1 cellular context compared by ENCODE assay signal in the genomic region with DNA sequence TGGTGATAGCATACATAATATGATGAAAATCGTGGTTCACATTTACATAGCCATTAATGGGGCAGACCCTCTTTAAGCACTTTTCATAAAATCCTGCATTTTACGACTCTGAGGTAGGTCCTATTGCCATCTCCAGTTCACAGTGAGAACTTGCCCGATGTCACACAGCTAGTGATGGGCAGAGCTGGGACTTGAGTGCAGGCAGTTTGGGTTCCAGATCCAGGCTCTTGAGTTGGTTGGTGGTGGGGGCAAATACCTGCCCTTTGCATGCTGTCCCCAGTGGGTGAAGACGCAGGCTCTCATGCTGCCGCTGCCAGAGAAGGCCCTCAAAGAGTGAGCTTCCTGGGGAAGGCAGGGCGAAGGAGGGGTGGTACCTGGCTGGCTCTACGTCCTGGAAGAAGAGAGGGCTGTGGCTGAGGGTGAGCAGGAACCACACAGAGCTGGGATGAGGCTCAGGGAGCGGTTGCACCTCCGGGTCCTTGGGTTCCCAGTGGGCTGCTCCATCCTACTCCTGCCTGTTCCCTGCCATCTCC.
TF ChIP-seq lines count a peak whose summit lies in the region.

No MANE protein-coding gene starts in this region.

TF ChIP-seq in H1, 55 proteins besides CTCF, POLR2A, EP300 and RAD21:
- no peak for TF ChIP-seq GTF2F1 (IDR thresholded peaks at IDR 0.05; ENCODE audit: borderline replicate concordance, low read depth, low read length)
- no peak for TF ChIP-seq CEBPB (IDR thresholded peaks at IDR 0.05; ENCODE audit: low read depth, low read length)
- TF ChIP-seq SP1 (IDR thresholded peaks at IDR 0.05; ENCODE audit: low read depth, low read length): no peak
- TF ChIP-seq, protein P1, sequence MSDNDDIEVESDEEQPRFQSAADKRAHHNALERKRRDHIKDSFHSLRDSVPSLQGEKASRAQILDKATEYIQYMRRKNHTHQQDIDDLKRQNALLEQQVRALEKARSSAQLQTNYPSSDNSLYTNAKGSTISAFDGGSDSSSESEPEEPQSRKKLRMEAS (IDR thresholded peaks at IDR 0.05): no peak
- no peak for TF ChIP-seq JUND (IDR thresholded peaks at IDR 0.05; ENCODE audit: low read length)
- no peak for TF ChIP-seq ZNF274 (IDR thresholded peaks at IDR 0.05; ENCODE audit: borderline replicate concordance, extremely low read depth, low read length)
- no peak for TF ChIP-seq EGR1 (IDR thresholded peaks at IDR 0.05; ENCODE audit: borderline replicate concordance, low read depth, low read length)
- no peak for TF ChIP-seq SRF (IDR thresholded peaks at IDR 0.05; ENCODE audit: low read depth, low read length)
